Comparison of ENCODE assay signal across 18 cellular contexts in the genomic region with DNA sequence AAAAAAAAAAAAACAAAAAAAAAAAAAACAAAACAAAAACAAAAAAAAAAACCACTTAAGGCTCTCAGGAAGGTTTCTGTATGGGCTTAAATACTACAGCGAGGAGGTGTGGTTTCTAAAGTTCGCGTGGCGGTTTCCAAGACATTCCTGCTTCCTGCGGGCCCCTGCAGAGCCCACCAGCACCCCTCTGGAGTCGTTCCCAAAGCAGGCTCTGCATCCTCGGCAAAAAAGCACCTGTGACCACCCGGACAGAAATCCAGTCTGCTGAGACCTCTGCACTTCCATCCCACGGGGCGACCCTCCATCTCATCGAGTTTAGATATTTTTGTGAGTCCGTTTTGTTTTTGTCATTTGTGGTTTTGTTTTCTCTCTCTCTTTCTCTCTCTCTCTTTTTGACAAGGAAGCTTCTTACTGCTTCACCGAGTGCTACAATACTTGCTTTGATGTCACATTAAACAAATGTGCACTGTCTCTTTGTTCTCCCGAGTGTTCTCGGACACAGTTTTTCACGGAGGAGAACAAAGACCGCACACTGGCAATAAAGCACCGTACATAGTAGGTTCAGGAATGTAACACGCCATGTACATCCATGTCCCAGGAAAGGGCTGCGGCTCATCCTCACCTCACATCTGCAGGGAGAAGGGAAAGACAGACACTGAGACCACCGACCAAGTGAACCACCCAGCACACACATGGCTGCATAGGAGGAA. TPM values are rescaled to one million over a fixed set of nuclear protein-coding genes. Genes with fewer than 3 reads are reported as not detected.
DNase-seq lines count a peak whose midpoint lies in the region; ATAC-seq and TF ChIP-seq lines count a peak whose summit lies in the region.
"Had no signal": no experiment of that assay in that cellular context is flagged by ENCODE, and none has a peak within 500 bp of the region (broad histone marks: within the 10 kb centered on the region; RNA-seq: fewer than 3 reads in every experiment).

No MANE protein-coding gene starts in this region.

- H3K9ac ChIP-seq in Karpas-422 (ENCODE audit: low read length): no peak overlapping the region

- H3K9me3 ChIP-seq in Caco-2 (0 out of 2 replicates have a peak, but pooled peaks cover 4% of the 10 kb centered on the region), Karpas-422 (ENCODE audit: low read length) (no peaks in the 10 kb centered on the region)
- H3K9me3 ChIP-seq: MG63 had no signal

- H2AFZ ChIP-seq in Karpas-422 (ENCODE audit: low read length): no peak overlapping the region

- H3K4me1 Mint-ChIP-seq in Caco-2 (ENCODE audit: low read depth, unreplicated experiment): peaks cover 8% of the 10 kb centered on the region
- H3K4me1 Mint-ChIP-seq in WTC11: peaks cover 20% of the 10 kb centered on the region
- H3K4me1 Mint-ChIP-seq in progenitor cell of endocrine pancreas (ENCODE audit: low read depth): peaks cover 8% of the 10 kb centered on the region
- no peaks in the 10 kb centered on the region for H3K4me1 Mint-ChIP-seq in osteocyte (ENCODE audit: unreplicated experiment)

- H4K20me1 ChIP-seq in Karpas-422 (ENCODE audit: insufficient read depth, low read depth, low read length): no peaks in the 10 kb centered on the region

- no peak for ATAC-seq in WTC11
- no peak for ATAC-seq in activated naive CD4-positive, alpha-beta T cell treated with anti-CD3 and anti-CD28 coated beads, Interleukin-2, amount 50 U/mL, for 72 hours
- ATAC-seq in HG03457 (IDR thresholded peaks at IDR 0.05; ENCODE audit: unreplicated experiment): no peak
- ATAC-seq: natural killer cell had no signal

- intact Hi-C loops in Caco-2 (cut with micrococcal nuclease; ENCODE audit: unreplicated experiment): no loop called here

- no peaks in the 10 kb centered on the region for H3K9me3 Mint-ChIP-seq in Caco-2 (ENCODE audit: unreplicated experiment)
- H3K9me3 Mint-ChIP-seq in WTC11: no peaks in the 10 kb centered on the region
- no peaks in the 10 kb centered on the region for H3K9me3 Mint-ChIP-seq in progenitor cell of endocrine pancreas (ENCODE audit: low read depth)
- no peaks in the 10 kb centered on the region for H3K9me3 Mint-ChIP-seq in activated naive CD4-positive, alpha-beta T cell treated with anti-CD3 and anti-CD28 coated beads, Interleukin-2, amount 50 U/mL, for 72 hours
- H3K9me3 Mint-ChIP-seq in osteocyte (ENCODE audit: unreplicated experiment): no peaks in the 10 kb centered on the region
- H3K9me3 Mint-ChIP-seq: activated T-cell treated with anti-CD3 and anti-CD28 coated beads, Interleukin-2, amount 50 U/mL, for 24 hours; natural killer cell had no signal

- H3K4me3 ChIP-seq in Caco-2 (ENCODE audit: low read depth, low read length): no peak overlapping the region
- H3K4me3 ChIP-seq in Karpas-422 (ENCODE audit: low read length): no peak overlapping the region
- H3K4me3 ChIP-seq: MG63, SK-N-MC had no signal

- H3K27me3 Mint-ChIP-seq in Caco-2 (ENCODE audit: insufficient read depth, unreplicated experiment) (no peaks in the 10 kb centered on the region), WTC11 (ENCODE audit: low read depth) (no peaks in the 10 kb centered on the region; the same call in 1 of the 2 replicates), progenitor cell of endocrine pancreas (no peaks in the 10 kb centered on the region), osteocyte (ENCODE audit: unreplicated experiment) (no peaks in the 10 kb centered on the region)
- H3K27me3 Mint-ChIP-seq: activated T-cell treated with anti-CD3 and anti-CD28 coated beads, Interleukin-2, amount 50 U/mL, for 24 hours had no signal

- H3K4me1 ChIP-seq in Caco-2 (peaks cover 11% of the 10 kb centered on the region), Karpas-422 (ENCODE audit: low read length) (no peaks in the 10 kb centered on the region)

- no peaks in the 10 kb centered on the region for H3K9me2 ChIP-seq in Karpas-422 (replicated peaks; ENCODE audit: insufficient read depth, low read length)

- no peak overlapping the region for H3K4me2 ChIP-seq in Karpas-422 (ENCODE audit: low read depth, low read length, poor library complexity, severe bottlenecking)

- H3K36me3 Mint-ChIP-seq in Caco-2 (ENCODE audit: insufficient read depth, unreplicated experiment): peaks cover 88% of the 10 kb centered on the region
- H3K36me3 Mint-ChIP-seq in WTC11: peaks cover 49% of the 10 kb centered on the region
- peaks cover 36% of the 10 kb centered on the region for H3K36me3 Mint-ChIP-seq in progenitor cell of endocrine pancreas (ENCODE audit: insufficient read depth)
- H3K36me3 Mint-ChIP-seq in activated naive CD4-positive, alpha-beta T cell treated with anti-CD3 and anti-CD28 coated beads, Interleukin-2, amount 50 U/mL, for 72 hours: no peaks in the 10 kb centered on the region
- H3K36me3 Mint-ChIP-seq in osteocyte (ENCODE audit: unreplicated experiment): peaks cover 39% of the 10 kb centered on the region
- H3K36me3 Mint-ChIP-seq: natural killer cell had no signal

- H3K27me3 ChIP-seq in Caco-2 (replicated peaks; ENCODE audit: control insufficient read depth, insufficient read depth, low read length) (no peaks in the 10 kb centered on the region), Karpas-422 (ENCODE audit: low read length) (no peaks in the 10 kb centered on the region)
- H3K27me3 ChIP-seq: MG63 had no signal

- no peak overlapping the region for H3K4me3 Mint-ChIP-seq in Caco-2 (ENCODE audit: unreplicated experiment)
- H3K4me3 Mint-ChIP-seq in WTC11: no peak overlapping the region
- no peak overlapping the region for H3K4me3 Mint-ChIP-seq in progenitor cell of endocrine pancreas (ENCODE audit: low read depth)
- H3K4me3 Mint-ChIP-seq in osteocyte (ENCODE audit: unreplicated experiment): no peak overlapping the region
- H3K4me3 Mint-ChIP-seq: activated T-cell treated with anti-CD3 and anti-CD28 coated beads, Interleukin-2, amount 50 U/mL, for 24 hours; natural killer cell had no signal

- BruUV-seq in Caco-2 (replicated peaks; lab: Mats Ljungman, UMichigan): TSS peak; percentile 31

- H3K79me2 ChIP-seq in Karpas-422 (ENCODE audit: low read length): no peaks in the 10 kb centered on the region

- DNase-seq in Caco-2 (no peak), WTC11 (ENCODE audit: low spot score) (no peak), inferior parietal cortex (ENCODE audit: extremely low spot score) (peak; percentile 75), progenitor cell of endocrine pancreas (ENCODE audit: low spot score, unreplicated experiment) (no peak), osteocyte (ENCODE audit: extremely low spot score, unreplicated experiment) (no peak), Karpas-422 (no peak)
- DNase-seq in activated naive CD4-positive, alpha-beta T cell treated with anti-CD3 and anti-CD28 coated beads, Interleukin-2, amount 50 U/mL, for 72 hours (ENCODE audit: low spot score in 2 of 2): no peak
- DNase-seq: activated CD4-positive, alpha-beta T cell treated with anti-CD3 and anti-CD28 coated beads for 48 hours; activated T-cell treated with anti-CD3 and anti-CD28 coated beads, Interleukin-2, amount 50 U/mL, for 24 hours; central memory CD4-positive, alpha-beta T cell; GDM1; MG63; natural killer cell; NCI-H2029 treated with DMSO at 0.1 percent for 48 hours; NCI-H524; stimulated activated CD4-positive, alpha-beta T cell treated with anti-CD3 and anti-CD28 coated beads, Interleukin-2, amount 100 ng/mL, for 48 hours had no signal

- CTCF ChIA-PET in Caco-2 (lab: Charles Lee): no interaction called here
- CTCF ChIA-PET in WTC11 (lab: Charles Lee): interaction anchor here (0.6 kb wide), 1 partner anchor 547 kb away, joined by 3 read pairs; no protein-coding TSS in a partner anchor

- peaks cover 12% of the 10 kb centered on the region for H3K36me3 ChIP-seq in Caco-2 (ENCODE audit: control insufficient read depth, insufficient read depth, low read length)
- H3K36me3 ChIP-seq in Karpas-422 (ENCODE audit: insufficient read depth, low read length): no peaks in the 10 kb centered on the region
- H3K36me3 ChIP-seq: MG63 had no signal

- no peak for TF ChIP-seq CTCF in Caco-2 (IDR thresholded peaks at IDR 0.05; ENCODE audit: insufficient read depth in 1 of 2, low read depth in 1 of 2, low read length in 1 of 2, severe bottlenecking in 1 of 2, unreplicated experiment in 1 of 2)
- TF ChIP-seq CTCF in WTC11 (IDR thresholded peaks at IDR 0.05): no peak
- TF ChIP-seq CTCF in progenitor cell of endocrine pancreas (IDR thresholded peaks at IDR 0.05; ENCODE audit: unreplicated experiment): no peak
- no peak for TF ChIP-seq CTCF in osteocyte (IDR thresholded peaks at IDR 0.05)

- no peak overlapping the region for H3K27ac Mint-ChIP-seq in Caco-2 (ENCODE audit: unreplicated experiment)
- peak overlapping the region; percentile 46 for H3K27ac Mint-ChIP-seq in WTC11
- peak overlapping the region; percentile 33 for H3K27ac Mint-ChIP-seq in progenitor cell of endocrine pancreas
- H3K27ac Mint-ChIP-seq in activated naive CD4-positive, alpha-beta T cell treated with anti-CD3 and anti-CD28 coated beads, Interleukin-2, amount 50 U/mL, for 72 hours: no peak overlapping the region
- H3K27ac Mint-ChIP-seq in osteocyte (ENCODE audit: unreplicated experiment): no peak overlapping the region
- H3K27ac Mint-ChIP-seq: activated T-cell treated with anti-CD3 and anti-CD28 coated beads, Interleukin-2, amount 50 U/mL, for 24 hours; natural killer cell had no signal

- POLR2A ChIA-PET in Caco-2 (lab: Charles Lee) (interaction anchor here (0.6 kb wide), 2 partner anchors 19 to 156 kb away, joined by 3 to 5 read pairs; no protein-coding TSS in a partner anchor), WTC11 (lab: Charles Lee) (interaction anchor here (0.6 kb wide), 1 partner anchor 971 kb away, joined by 3 read pairs; no protein-coding TSS in a partner anchor)

- no peak overlapping the region for H3K27ac ChIP-seq in Karpas-422 (ENCODE audit: low read length)
- H3K27ac ChIP-seq: SK-N-MC had no signal

TF ChIP-seq in WTC11, 78 proteins besides CTCF, POLR2A, EP300 and RAD21:
- TF ChIP-seq, protein P1, sequence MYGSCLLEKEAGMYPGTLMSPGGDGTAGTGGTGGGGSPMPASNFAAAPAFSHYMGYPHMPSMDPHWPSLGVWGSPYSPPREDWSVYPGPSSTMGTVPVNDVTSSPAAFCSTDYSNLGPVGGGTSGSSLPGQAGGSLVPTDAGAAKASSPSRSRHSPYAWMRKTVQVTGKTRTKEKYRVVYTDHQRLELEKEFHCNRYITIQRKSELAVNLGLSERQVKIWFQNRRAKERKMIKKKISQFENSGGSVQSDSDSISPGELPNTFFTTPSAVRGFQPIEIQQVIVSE (CRISPR knock-in tag; IDR thresholded peaks at IDR 0.05; ENCODE audit: borderline replicate concordance): no peak

RNA-seq across cellular contexts. Expression of a gene that starts 21.5 kb away (rescaled TPM):
- total RNA-seq in Caco-2 (2022) (76.8 and 78.5 TPM in 2 replicates), WTC11 (2021) (114 to 131 TPM (median 129 TPM) in 3 replicates), progenitor cell of endocrine pancreas (81.2 and 86.2 TPM in 2 replicates), osteocyte (92.0 and 93.6 TPM in 2 replicates)
- total RNA-seq in activated naive CD4-positive, alpha-beta T cell treated with anti-CD3 and anti-CD28 coated beads, Interleukin-2, amount 50 U/mL, for 72 hours: 10 to 100 TPM in 1 of 2 donors, 1 to 10 TPM in 1; 8.4 to 11.7 TPM
- total RNA-seq in Karpas-422 (2014; rRNA removed; shearing (Covaris generic); ENCODE audit: low replicate concordance): 0.54 and 0.56 TPM in 2 replicates

Comparison
In these comparisons a context has a peak if more than half of its experiments do, and no peak if none do; other contexts are left out.
1. H3K27ac Mint-ChIP-seq: peak in WTC11 (single experiment) and progenitor cell of endocrine pancreas (single experiment); none in Caco-2 (single experiment), activated naive CD4-positive, alpha-beta T cell treated with anti-CD3 and anti-CD28 coated beads, Interleukin-2, amount 50 U/mL, for 72 hours (0 of 2) and osteocyte (single experiment).